Comparison of ENCODE assay signal across 23 cellular contexts in genomic region chr15:31239409-31239808, GRCh38.
A peak's percentile ranks its signal among the peaks of the same experiment; 100 is the strongest.
DNase-seq lines count a peak whose midpoint lies in the region; ATAC-seq and TF ChIP-seq lines count a peak whose summit lies in the region.
"Had no signal": no experiment of that assay in that cellular context is flagged by ENCODE, and none has a peak within 500 bp of the region (broad histone marks: within the 10 kb centered on the region; RNA-seq: fewer than 3 reads in every experiment).

No MANE protein-coding gene starts in this region.

- no peak for TF ChIP-seq POLR2A in heart left ventricle (IDR thresholded peaks at IDR 0.05)

- intact Hi-C loops in CD4-positive, alpha-beta memory T cell (cut with micrococcal nuclease) = no loop called here
- intact Hi-C loops in dendritic cell treated with granulocyte-macrophage colony-stimulating factor and Interleukin-4, amounts not matched to agents 40 ng/mL and 50 ng/mL, for 4 days (cut with micrococcal nuclease) = no loop called here
- intact Hi-C loops in sciatic nerve (cut with DNase I) = no loop called here
- intact Hi-C loops in heart left ventricle (cut with DNase I) = loop anchor here in 3 of 10 donors (5.0 kb wide), 3 partner anchors 68 to 158 kb away; partner anchors contain the start of gene KLF13 (in 2 of the 3)

- no peak overlapping the region for H3K27ac ChIP-seq in CD4-positive, alpha-beta memory T cell (ENCODE audit: low read depth, low read length)
- peak overlapping the region in 1 of 12 donors; percentile 58 for H3K27ac ChIP-seq in heart left ventricle
- H3K27ac ChIP-seq: adrenal gland, gastroesophageal sphincter, hepatocyte, lower lobe of right lung, ovary, skin epidermis, upper lobe of left lung had no signal

- ATAC-seq in sciatic nerve (no peak), GM19467 (IDR thresholded peaks at IDR 0.05; ENCODE audit: unreplicated experiment) (no peak), heart left ventricle (no peak)
- ATAC-seq: activated CD4-positive, alpha-beta T cell treated with anti-CD3 and anti-CD28 coated beads for 36 hours; gastroesophageal sphincter; lower lobe of right lung had no signal

- DNase-seq in activated CD4-positive, CD25-positive, alpha-beta regulatory T cell treated with anti-CD3 and anti-CD28 coated beads, Interleukin-2, amount 50 U/mL, for 72 hours = peak; percentile 5
- DNase-seq in activated CD4-positive, CD25-positive, alpha-beta regulatory T cell (lab: John Stamatoyannopoulos, UW) = no peak
- no peak for DNase-seq in CD4-positive, alpha-beta memory T cell
- DNase-seq in sciatic nerve (ENCODE audit: low spot score) = peak; percentile 25
- DNase-seq in cerebellar nuclear complex (lab: John Stamatoyannopoulos, UW) = no peak
- no peak for DNase-seq in heart left ventricle
- DNase-seq: 8988T; activated CD4-positive, alpha-beta T cell treated with anti-CD3 and anti-CD28 coated beads for 36 hours; activated gamma-delta T cell; adrenal gland; lower lobe of right lung; NCI-H1092; NCI-H1694 treated with DMSO at 0.1 percent for 48 hours; ovary; SK-N-SH; stimulated activated naive CD4-positive, alpha-beta T cell; upper lobe of left lung had no signal

- H3K9me3 ChIP-seq in CD4-positive, alpha-beta memory T cell (ENCODE audit: control insufficient read depth in 1 of 2, low read length in 2 of 2) = no peaks in the 10 kb centered on the region
- H3K9me3 ChIP-seq in heart left ventricle = no peaks in the 10 kb centered on the region
- H3K9me3 ChIP-seq: adrenal gland, gastroesophageal sphincter, lower lobe of right lung, ovary, SK-N-SH, upper lobe of left lung had no signal

- H3K27ac Mint-ChIP-seq in CD4-positive, alpha-beta memory T cell = peak overlapping the region; percentile 36 to 95 (median 74)
- H3K27ac Mint-ChIP-seq in dendritic cell treated with granulocyte-macrophage colony-stimulating factor and Interleukin-4, amounts not matched to agents 40 ng/mL and 50 ng/mL, for 4 days = peak overlapping the region; percentile 76
- H3K27ac Mint-ChIP-seq: activated CD4-positive, alpha-beta T cell treated with anti-CD3 and anti-CD28 coated beads for 36 hours; T-helper 2 cell treated with Interferon-gamma antibody and Interleukin-4, amounts not matched to agents 5 μg/mL and 100 μg/mL, for 36 hours had no signal

- WGBS in heart left ventricle, 4 donors = 70 to 98% (median 81%) methylated on average over 4 of the region's 4 CpGs

- TF ChIP-seq CTCF in heart left ventricle (IDR thresholded peaks at IDR 0.05) = no peak

- POLR2A ChIA-PET in CD4-positive, alpha-beta memory T cell (lab: Charles Lee; ENCODE audit: partially characterized antibody) = interaction anchor here (1.4 kb wide), 1 partner anchor 87 kb away, joined by 3 read pairs; the partner anchor contains the start of gene KLF13

- no peaks in the 10 kb centered on the region for H3K36me3 Mint-ChIP-seq in CD4-positive, alpha-beta memory T cell
- no peaks in the 10 kb centered on the region for H3K36me3 Mint-ChIP-seq in dendritic cell treated with granulocyte-macrophage colony-stimulating factor and Interleukin-4, amounts not matched to agents 40 ng/mL and 50 ng/mL, for 4 days (ENCODE audit: low read depth)

- H3K36me3 ChIP-seq in CD4-positive, alpha-beta memory T cell (ENCODE audit: insufficient read depth, low read length) = no peaks in the 10 kb centered on the region
- no peaks in the 10 kb centered on the region for H3K36me3 ChIP-seq in heart left ventricle
- H3K36me3 ChIP-seq: adrenal gland, gastroesophageal sphincter, lower lobe of right lung, ovary, upper lobe of left lung had no signal

- peaks cover 24 to 44% (median 34%) of the 10 kb centered on the region in 4 donors for H3K4me1 Mint-ChIP-seq in CD4-positive, alpha-beta memory T cell
- H3K4me1 Mint-ChIP-seq in dendritic cell treated with granulocyte-macrophage colony-stimulating factor and Interleukin-4, amounts not matched to agents 40 ng/mL and 50 ng/mL, for 4 days (ENCODE audit: low read depth) = peaks cover 49% of the 10 kb centered on the region

- peak overlapping the region in 2 of 8 donors; percentile 38 to 53 for H3K4me3 Mint-ChIP-seq in CD4-positive, alpha-beta memory T cell
- H3K4me3 Mint-ChIP-seq in dendritic cell treated with granulocyte-macrophage colony-stimulating factor and Interleukin-4, amounts not matched to agents 40 ng/mL and 50 ng/mL, for 4 days = no peak overlapping the region
- H3K4me3 Mint-ChIP-seq: activated CD4-positive, alpha-beta T cell treated with anti-CD3 and anti-CD28 coated beads for 36 hours; T-helper 2 cell treated with Interferon-gamma antibody and Interleukin-4, amounts not matched to agents 5 μg/mL and 100 μg/mL, for 36 hours had no signal

- no peaks in the 10 kb centered on the region for H3K27me3 Mint-ChIP-seq in CD4-positive, alpha-beta memory T cell
- H3K27me3 Mint-ChIP-seq in dendritic cell treated with granulocyte-macrophage colony-stimulating factor and Interleukin-4, amounts not matched to agents 40 ng/mL and 50 ng/mL, for 4 days = no peaks in the 10 kb centered on the region
- H3K27me3 Mint-ChIP-seq: activated CD4-positive, alpha-beta T cell treated with anti-CD3 and anti-CD28 coated beads for 36 hours had no signal

- no peaks in the 10 kb centered on the region for H3K9me3 Mint-ChIP-seq in CD4-positive, alpha-beta memory T cell
- no peaks in the 10 kb centered on the region for H3K9me3 Mint-ChIP-seq in dendritic cell treated with granulocyte-macrophage colony-stimulating factor and Interleukin-4, amounts not matched to agents 40 ng/mL and 50 ng/mL, for 4 days

- CTCF ChIA-PET in CD4-positive, alpha-beta memory T cell (lab: Charles Lee; ENCODE audit: partially characterized antibody) = interaction anchor here (0.9 to 1.3 kb wide), 4 partner anchors 21 to 251 kb away, joined by 3 to 4 read pairs (median 4); no protein-coding TSS in a partner anchor

- no peak overlapping the region for H3K4me3 ChIP-seq in CD4-positive, alpha-beta memory T cell (ENCODE audit: low read length in 2 of 2)
- H3K4me3 ChIP-seq in heart left ventricle = no peak overlapping the region
- H3K4me3 ChIP-seq: adrenal gland, gastroesophageal sphincter, hepatocyte, lower lobe of right lung, ovary, skin epidermis, upper lobe of left lung had no signal

- H3K4me1 ChIP-seq in CD4-positive, alpha-beta memory T cell (ENCODE audit: insufficient read depth, low read length) = peaks cover 29% of the 10 kb centered on the region
- H3K4me1 ChIP-seq in heart left ventricle = peaks cover 5 to 45% (median 30%) of the 10 kb centered on the region in 12 donors

- no peaks in the 10 kb centered on the region for H3K27me3 ChIP-seq in CD4-positive, alpha-beta memory T cell (ENCODE audit: insufficient read depth, low read length)
- H3K27me3 ChIP-seq in heart left ventricle = no peaks in the 10 kb centered on the region
- H3K27me3 ChIP-seq: adrenal gland, gastroesophageal sphincter, hepatocyte, ovary, upper lobe of left lung had no signal

Comparison
In these comparisons a context has a peak if more than half of its experiments do, and no peak if none do; other contexts are left out.
1. DNase-seq: peak in activated CD4-positive, CD25-positive, alpha-beta regulatory T cell treated with anti-CD3 and anti-CD28 coated beads, Interleukin-2, amount 50 U/mL, for 72 hours (single experiment) and sciatic nerve (single experiment); none in activated CD4-positive, CD25-positive, alpha-beta regulatory T cell (0 of 4), CD4-positive, alpha-beta memory T cell (0 of 5), cerebellar nuclear complex (0 of 2) and heart left ventricle (0 of 5).